Comparison of ENCODE assay signal across 2 cellular contexts in genomic region chr20:62544505-62545055, GRCh38.
TF ChIP-seq lines count a peak whose summit lies in the region.

No MANE protein-coding gene starts in this region.

TF ChIP-seq in HepG2, 621 proteins besides CTCF, POLR2A, EP300 and RAD21:
- TF ChIP-seq ZNF772 (CRISPR knock-in tag; IDR thresholded peaks at IDR 0.05) (0 out of 2 replicates have a peak, but pooled peaks have one; percentile 26), ZNF776 (CRISPR knock-in tag; IDR thresholded peaks at IDR 0.05) (peak; percentile 98), ZNF10 (CRISPR knock-in tag; IDR thresholded peaks at IDR 0.05; ENCODE audit: borderline replicate concordance, low read depth) (no peak), ZNF609 (CRISPR knock-in tag; IDR thresholded peaks at IDR 0.05; ENCODE audit: borderline replicate concordance) (0 out of 2 replicates have a peak, but pooled peaks have one; percentile 18)

TF ChIP-seq in H1, 55 proteins besides CTCF, POLR2A, EP300 and RAD21:
- TF ChIP-seq PHF8 (conservative IDR thresholded peaks at IDR 0.05; ENCODE audit: low read depth, low read length) (no peak), CHD1 (IDR thresholded peaks at IDR 0.05; ENCODE audit: low read depth, low read length) (no peak), HDAC6 (IDR thresholded peaks at IDR 0.05; ENCODE audit: low read depth, low read length) (no peak), GTF2F1 (IDR thresholded peaks at IDR 0.05; ENCODE audit: borderline replicate concordance, low read depth, low read length) (no peak)
TF ChIP-seq in H1: peak in this region for 0.
